2 cellular contexts compared by ENCODE assay signal in the genomic region with DNA sequence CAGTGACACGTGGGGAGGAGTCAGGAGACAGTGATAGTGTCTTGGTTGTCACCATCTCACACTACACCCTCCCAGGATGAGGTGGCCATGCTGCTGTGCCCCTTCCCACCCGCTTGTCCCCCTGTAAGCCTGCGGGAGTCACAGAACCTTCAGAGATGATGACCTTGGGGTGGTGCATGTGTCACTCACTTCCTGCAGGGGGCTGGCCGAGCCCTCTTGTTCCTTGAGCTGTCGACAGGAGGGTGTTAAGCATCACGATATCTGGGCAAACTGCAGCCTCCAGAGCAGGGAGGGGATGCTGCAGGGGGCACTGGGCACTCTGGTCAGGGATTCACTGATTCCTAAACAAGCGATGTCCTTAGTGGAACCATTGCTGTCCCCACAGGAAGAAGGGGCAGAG.
TF ChIP-seq lines count a peak whose summit lies in the region.

No MANE protein-coding gene starts in this region.

TF ChIP-seq in GM23338, 12 proteins besides CTCF, POLR2A, EP300 and RAD21 (continues in another document):
- TF ChIP-seq POLR2AphosphoS5 (IDR thresholded peaks at IDR 0.05; ENCODE audit: low read depth), result no peak
- no peak for TF ChIP-seq JUNB (IDR thresholded peaks at IDR 0.05; ENCODE audit: unreplicated experiment)
- TF ChIP-seq, protein P1, sequence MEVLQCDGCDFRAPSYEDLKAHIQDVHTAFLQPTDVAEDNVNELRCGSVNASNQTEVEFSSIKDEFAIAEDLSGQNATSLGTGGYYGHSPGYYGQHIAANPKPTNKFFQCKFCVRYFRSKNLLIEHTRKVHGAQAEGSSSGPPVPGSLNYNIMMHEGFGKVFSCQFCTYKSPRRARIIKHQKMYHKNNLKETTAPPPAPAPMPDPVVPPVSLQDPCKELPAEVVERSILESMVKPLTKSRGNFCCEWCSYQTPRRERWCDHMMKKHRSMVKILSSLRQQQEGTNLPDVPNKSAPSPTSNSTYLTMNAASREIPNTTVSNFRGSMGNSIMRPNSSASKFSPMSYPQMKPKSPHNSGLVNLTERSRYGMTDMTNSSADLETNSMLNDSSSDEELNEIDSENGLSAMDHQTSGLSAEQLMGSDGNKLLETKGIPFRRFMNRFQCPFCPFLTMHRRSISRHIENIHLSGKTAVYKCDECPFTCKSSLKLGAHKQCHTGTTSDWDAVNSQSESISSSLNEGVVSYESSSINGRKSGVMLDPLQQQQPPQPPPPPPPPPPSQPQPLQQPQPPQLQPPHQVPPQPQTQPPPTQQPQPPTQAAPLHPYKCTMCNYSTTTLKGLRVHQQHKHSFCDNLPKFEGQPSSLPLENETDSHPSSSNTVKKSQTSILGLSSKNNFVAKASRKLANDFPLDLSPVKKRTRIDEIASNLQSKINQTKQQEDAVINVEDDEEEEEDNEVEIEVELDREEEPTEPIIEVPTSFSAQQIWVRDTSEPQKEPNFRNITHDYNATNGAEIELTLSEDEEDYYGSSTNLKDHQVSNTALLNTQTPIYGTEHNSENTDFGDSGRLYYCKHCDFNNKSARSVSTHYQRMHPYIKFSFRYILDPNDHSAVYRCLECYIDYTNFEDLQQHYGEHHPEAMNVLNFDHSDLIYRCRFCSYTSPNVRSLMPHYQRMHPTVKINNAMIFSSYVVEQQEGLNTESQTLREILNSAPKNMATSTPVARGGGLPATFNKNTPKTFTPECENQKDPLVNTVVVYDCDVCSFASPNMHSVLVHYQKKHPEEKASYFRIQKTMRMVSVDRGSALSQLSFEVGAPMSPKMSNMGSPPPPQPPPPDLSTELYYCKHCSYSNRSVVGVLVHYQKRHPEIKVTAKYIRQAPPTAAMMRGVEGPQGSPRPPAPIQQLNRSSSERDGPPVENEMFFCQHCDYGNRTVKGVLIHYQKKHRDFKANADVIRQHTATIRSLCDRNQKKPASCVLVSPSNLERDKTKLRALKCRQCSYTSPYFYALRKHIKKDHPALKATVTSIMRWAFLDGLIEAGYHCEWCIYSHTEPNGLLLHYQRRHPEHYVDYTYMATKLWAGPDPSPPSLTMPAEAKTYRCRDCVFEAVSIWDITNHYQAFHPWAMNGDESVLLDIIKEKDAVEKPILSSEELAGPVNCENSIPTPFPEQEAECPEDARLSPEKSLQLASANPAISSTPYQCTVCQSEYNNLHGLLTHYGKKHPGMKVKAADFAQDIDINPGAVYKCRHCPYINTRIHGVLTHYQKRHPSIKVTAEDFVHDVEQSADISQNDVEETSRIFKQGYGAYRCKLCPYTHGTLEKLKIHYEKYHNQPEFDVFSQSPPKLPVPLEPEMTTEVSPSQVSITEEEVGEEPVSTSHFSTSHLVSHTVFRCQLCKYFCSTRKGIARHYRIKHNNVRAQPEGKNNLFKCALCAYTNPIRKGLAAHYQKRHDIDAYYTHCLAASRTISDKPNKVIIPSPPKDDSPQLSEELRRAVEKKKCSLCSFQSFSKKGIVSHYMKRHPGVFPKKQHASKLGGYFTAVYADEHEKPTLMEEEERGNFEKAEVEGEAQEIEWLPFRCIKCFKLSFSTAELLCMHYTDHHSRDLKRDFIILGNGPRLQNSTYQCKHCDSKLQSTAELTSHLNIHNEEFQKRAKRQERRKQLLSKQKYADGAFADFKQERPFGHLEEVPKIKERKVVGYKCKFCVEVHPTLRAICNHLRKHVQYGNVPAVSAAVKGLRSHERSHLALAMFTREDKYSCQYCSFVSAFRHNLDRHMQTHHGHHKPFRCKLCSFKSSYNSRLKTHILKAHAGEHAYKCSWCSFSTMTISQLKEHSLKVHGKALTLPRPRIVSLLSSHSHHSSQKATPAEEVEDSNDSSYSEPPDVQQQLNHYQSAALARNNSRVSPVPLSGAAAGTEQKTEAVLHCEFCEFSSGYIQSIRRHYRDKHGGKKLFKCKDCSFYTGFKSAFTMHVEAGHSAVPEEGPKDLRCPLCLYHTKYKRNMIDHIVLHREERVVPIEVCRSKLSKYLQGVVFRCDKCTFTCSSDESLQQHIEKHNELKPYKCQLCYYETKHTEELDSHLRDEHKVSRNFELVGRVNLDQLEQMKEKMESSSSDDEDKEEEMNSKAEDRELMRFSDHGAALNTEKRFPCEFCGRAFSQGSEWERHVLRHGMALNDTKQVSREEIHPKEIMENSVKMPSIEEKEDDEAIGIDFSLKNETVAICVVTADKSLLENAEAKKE (CRISPR knock-in tag; IDR thresholded peaks at IDR 0.05), result no peak
- no peak for TF ChIP-seq CREB1 (CRISPR knock-in tag; IDR thresholded peaks at IDR 0.05; ENCODE audit: low read depth)
- no peak for TF ChIP-seq NANOG (IDR thresholded peaks at IDR 0.05; ENCODE audit: borderline replicate concordance)
- TF ChIP-seq EZH2 (IDR thresholded peaks at IDR 0.05; ENCODE audit: low read depth, unreplicated experiment), result no peak
- TF ChIP-seq, protein P2, sequence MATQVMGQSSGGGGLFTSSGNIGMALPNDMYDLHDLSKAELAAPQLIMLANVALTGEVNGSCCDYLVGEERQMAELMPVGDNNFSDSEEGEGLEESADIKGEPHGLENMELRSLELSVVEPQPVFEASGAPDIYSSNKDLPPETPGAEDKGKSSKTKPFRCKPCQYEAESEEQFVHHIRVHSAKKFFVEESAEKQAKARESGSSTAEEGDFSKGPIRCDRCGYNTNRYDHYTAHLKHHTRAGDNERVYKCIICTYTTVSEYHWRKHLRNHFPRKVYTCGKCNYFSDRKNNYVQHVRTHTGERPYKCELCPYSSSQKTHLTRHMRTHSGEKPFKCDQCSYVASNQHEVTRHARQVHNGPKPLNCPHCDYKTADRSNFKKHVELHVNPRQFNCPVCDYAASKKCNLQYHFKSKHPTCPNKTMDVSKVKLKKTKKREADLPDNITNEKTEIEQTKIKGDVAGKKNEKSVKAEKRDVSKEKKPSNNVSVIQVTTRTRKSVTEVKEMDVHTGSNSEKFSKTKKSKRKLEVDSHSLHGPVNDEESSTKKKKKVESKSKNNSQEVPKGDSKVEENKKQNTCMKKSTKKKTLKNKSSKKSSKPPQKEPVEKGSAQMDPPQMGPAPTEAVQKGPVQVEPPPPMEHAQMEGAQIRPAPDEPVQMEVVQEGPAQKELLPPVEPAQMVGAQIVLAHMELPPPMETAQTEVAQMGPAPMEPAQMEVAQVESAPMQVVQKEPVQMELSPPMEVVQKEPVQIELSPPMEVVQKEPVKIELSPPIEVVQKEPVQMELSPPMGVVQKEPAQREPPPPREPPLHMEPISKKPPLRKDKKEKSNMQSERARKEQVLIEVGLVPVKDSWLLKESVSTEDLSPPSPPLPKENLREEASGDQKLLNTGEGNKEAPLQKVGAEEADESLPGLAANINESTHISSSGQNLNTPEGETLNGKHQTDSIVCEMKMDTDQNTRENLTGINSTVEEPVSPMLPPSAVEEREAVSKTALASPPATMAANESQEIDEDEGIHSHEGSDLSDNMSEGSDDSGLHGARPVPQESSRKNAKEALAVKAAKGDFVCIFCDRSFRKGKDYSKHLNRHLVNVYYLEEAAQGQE (IDR thresholded peaks at IDR 0.05; ENCODE audit: unreplicated experiment), result no peak
- TF ChIP-seq STAT1 (IDR thresholded peaks at IDR 0.05; ENCODE audit: unreplicated experiment), result no peak
- TF ChIP-seq ZNF114 (CRISPR knock-in tag; IDR thresholded peaks at IDR 0.05), result no peak
- TF ChIP-seq EZH2phosphoT487 (IDR thresholded peaks at IDR 0.05; ENCODE audit: unreplicated experiment), result no peak

TF ChIP-seq in IMR-90, 13 proteins besides CTCF, POLR2A, EP300 and RAD21:
- TF ChIP-seq FOS (IDR thresholded peaks at IDR 0.05; ENCODE audit: low read depth, low read length) (no peak), MXI1 (IDR thresholded peaks at IDR 0.05; ENCODE audit: borderline replicate concordance, low read depth, low read length) (no peak), RCOR1 (IDR thresholded peaks at IDR 0.05; ENCODE audit: insufficient replicate concordance, low read length) (no peak), BHLHE40 (IDR thresholded peaks at IDR 0.05; ENCODE audit: low read depth, low read length) (no peak), CHD1 (IDR thresholded peaks at IDR 0.05; ENCODE audit: low read depth, low read length) (no peak), CEBPB (IDR thresholded peaks at IDR 0.05; ENCODE audit: low read depth, low read length) (no peak), RFX5 (IDR thresholded peaks at IDR 0.05; ENCODE audit: low read depth, low read length) (no peak), NFE2L2 (IDR thresholded peaks at IDR 0.05; ENCODE audit: low read depth, low read length) (no peak), MAZ (IDR thresholded peaks at IDR 0.05; ENCODE audit: borderline replicate concordance, low read depth, low read length) (no peak), MAFK (IDR thresholded peaks at IDR 0.05; ENCODE audit: low read depth, low read length) (no peak), SMC3 (IDR thresholded peaks at IDR 0.05; ENCODE audit: low read depth, low read length) (no peak)
- TF ChIP-seq, protein P3, sequence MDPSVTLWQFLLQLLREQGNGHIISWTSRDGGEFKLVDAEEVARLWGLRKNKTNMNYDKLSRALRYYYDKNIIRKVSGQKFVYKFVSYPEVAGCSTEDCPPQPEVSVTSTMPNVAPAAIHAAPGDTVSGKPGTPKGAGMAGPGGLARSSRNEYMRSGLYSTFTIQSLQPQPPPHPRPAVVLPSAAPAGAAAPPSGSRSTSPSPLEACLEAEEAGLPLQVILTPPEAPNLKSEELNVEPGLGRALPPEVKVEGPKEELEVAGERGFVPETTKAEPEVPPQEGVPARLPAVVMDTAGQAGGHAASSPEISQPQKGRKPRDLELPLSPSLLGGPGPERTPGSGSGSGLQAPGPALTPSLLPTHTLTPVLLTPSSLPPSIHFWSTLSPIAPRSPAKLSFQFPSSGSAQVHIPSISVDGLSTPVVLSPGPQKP (IDR thresholded peaks at IDR 0.05; ENCODE audit: borderline replicate concordance, low read depth, low read length), result no peak
- TF ChIP-seq, protein P4, sequence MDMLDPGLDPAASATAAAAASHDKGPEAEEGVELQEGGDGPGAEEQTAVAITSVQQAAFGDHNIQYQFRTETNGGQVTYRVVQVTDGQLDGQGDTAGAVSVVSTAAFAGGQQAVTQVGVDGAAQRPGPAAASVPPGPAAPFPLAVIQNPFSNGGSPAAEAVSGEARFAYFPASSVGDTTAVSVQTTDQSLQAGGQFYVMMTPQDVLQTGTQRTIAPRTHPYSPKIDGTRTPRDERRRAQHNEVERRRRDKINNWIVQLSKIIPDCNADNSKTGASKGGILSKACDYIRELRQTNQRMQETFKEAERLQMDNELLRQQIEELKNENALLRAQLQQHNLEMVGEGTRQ (IDR thresholded peaks at IDR 0.05; ENCODE audit: low read depth, low read length), result no peak
TF ChIP-seq in IMR-90: peak in this region for 0.
